1 cellular context compared by ENCODE assay signal in genomic region chr2:8574196-8575010, GRCh38.
TF ChIP-seq lines count a peak whose summit lies in the region.

No MANE protein-coding gene starts in this region.

TF ChIP-seq in HepG2, 621 proteins besides CTCF, POLR2A, EP300 and RAD21 (continued from another document and continues in another):
- TF ChIP-seq SP140L (CRISPR knock-in tag; IDR thresholded peaks at IDR 0.05; ENCODE audit: borderline replicate concordance), result peak; percentile 90; the same call in 1 of the 2 replicates
- TF ChIP-seq ZNF274 (CRISPR knock-in tag; IDR thresholded peaks at IDR 0.05), result peak; percentile 83
- peak; percentile 51; the same call in 1 of the 2 replicates for TF ChIP-seq ZNF761 (CRISPR knock-in tag; conservative IDR thresholded peaks at IDR 0.05)
- peak; percentile 48; the same call in 1 of the 2 replicates for TF ChIP-seq ZNF160 (CRISPR knock-in tag; IDR thresholded peaks at IDR 0.05)
- TF ChIP-seq PLRG1 (conservative IDR thresholded peaks at IDR 0.05), result no peak
- peak; percentile 78 for TF ChIP-seq MED8 (CRISPR knock-in tag; IDR thresholded peaks at IDR 0.05; ENCODE audit: insufficient replicate concordance)
- no peak for TF ChIP-seq ZNF879 (CRISPR knock-in tag; IDR thresholded peaks at IDR 0.05)
- TF ChIP-seq TP53 (CRISPR knock-in tag; conservative IDR thresholded peaks at IDR 0.05), result 0 out of 2 replicates have a peak, but pooled peaks have one; percentile 18
- TF ChIP-seq SIN3A (IDR thresholded peaks at IDR 0.05; ENCODE audit: borderline replicate concordance, low read depth, low read length), result peak; percentile 77; the same call in 1 of the 2 replicates
- no peak for TF ChIP-seq ZNF841 (CRISPR knock-in tag; IDR thresholded peaks at IDR 0.05; ENCODE audit: borderline replicate concordance)
- peak; percentile 54; the same call in 1 of the 2 replicates for TF ChIP-seq MAF1 (CRISPR knock-in tag; IDR thresholded peaks at IDR 0.05; ENCODE audit: borderline replicate concordance)
- TF ChIP-seq ZNF777 (CRISPR knock-in tag; IDR thresholded peaks at IDR 0.05), result no peak
- no peak for TF ChIP-seq PCBP2 (optimal IDR thresholded peaks at IDR 0.05; ENCODE audit: low read depth, low read length, poor library complexity, severe bottlenecking)
- no peak for TF ChIP-seq ZNF570 (CRISPR knock-in tag; IDR thresholded peaks at IDR 0.05; ENCODE audit: borderline replicate concordance)
- no peak for TF ChIP-seq TCF12 (IDR thresholded peaks at IDR 0.05)
- TF ChIP-seq TCF12 (CRISPR knock-in tag; IDR thresholded peaks at IDR 0.05), result peak; percentile 95
- 0 out of 2 replicates have a peak, but pooled peaks have one; percentile 27 for TF ChIP-seq FLYWCH1 (CRISPR knock-in tag; IDR thresholded peaks at IDR 0.05)
- 0 out of 2 replicates have a peak, but pooled peaks have one; percentile 3 for TF ChIP-seq KDM1A (CRISPR knock-in tag; IDR thresholded peaks at IDR 0.05)
- TF ChIP-seq ZBTB26 (CRISPR knock-in tag; IDR thresholded peaks at IDR 0.05; ENCODE audit: borderline replicate concordance), result peak; percentile 64; the same call in 1 of the 2 replicates
- TF ChIP-seq MAX (IDR thresholded peaks at IDR 0.05), result peak; percentile 42
- peak; percentile 51 for TF ChIP-seq HBP1 (CRISPR knock-in tag; IDR thresholded peaks at IDR 0.05; ENCODE audit: low read depth)
- no peak for TF ChIP-seq TSC22D2 (CRISPR knock-in tag; IDR thresholded peaks at IDR 0.05; ENCODE audit: borderline replicate concordance)
- TF ChIP-seq HOXA3 (CRISPR knock-in tag; IDR thresholded peaks at IDR 0.05), result peak; percentile 70; the same call in 1 of the 2 replicates
- no peak for TF ChIP-seq ZFP90 (CRISPR knock-in tag; IDR thresholded peaks at IDR 0.05; ENCODE audit: borderline replicate concordance)
- TF ChIP-seq TEAD2 (CRISPR knock-in tag; IDR thresholded peaks at IDR 0.05), result no peak
- peak; percentile 79; the same call in 1 of the 2 replicates for TF ChIP-seq PRDM10 (CRISPR knock-in tag; IDR thresholded peaks at IDR 0.05; ENCODE audit: low read depth)
- TF ChIP-seq TBX3 (IDR thresholded peaks at IDR 0.05; ENCODE audit: borderline replicate concordance), result peak; percentile 58; the same call in 1 of the 2 replicates
- 0 out of 2 replicates have a peak, but pooled peaks have one; percentile 24 for TF ChIP-seq TERF1 (CRISPR knock-in tag; IDR thresholded peaks at IDR 0.05)
- 0 out of 2 replicates have a peak, but pooled peaks have one; percentile 12 for TF ChIP-seq ZNF720 (CRISPR knock-in tag; IDR thresholded peaks at IDR 0.05)
- TF ChIP-seq ZEB1 (IDR thresholded peaks at IDR 0.05; ENCODE audit: insufficient replicate concordance, low read depth), result peak; percentile 87
- TF ChIP-seq E2F5 (CRISPR knock-in tag; conservative IDR thresholded peaks at IDR 0.05), result no peak
- TF ChIP-seq ZMYM2 (CRISPR knock-in tag; IDR thresholded peaks at IDR 0.05), result peak; percentile 83
- TF ChIP-seq ATF7-NPFF (CRISPR knock-in tag; IDR thresholded peaks at IDR 0.05; ENCODE audit: low read depth), result peak; percentile 17; the same call in 1 of the 2 replicates
- TF ChIP-seq HNRNPLL (IDR thresholded peaks at IDR 0.05; ENCODE audit: low read depth, low read length, poor library complexity, severe bottlenecking), result peak; percentile 67
- TF ChIP-seq KMT2A (CRISPR knock-in tag; IDR thresholded peaks at IDR 0.05), result peak; percentile 16
- peak; percentile 99 for TF ChIP-seq MTA1 (CRISPR knock-in tag; IDR thresholded peaks at IDR 0.05; ENCODE audit: borderline replicate concordance)
- no peak; the same call in 1 of the 2 replicates for TF ChIP-seq ARID2 (CRISPR knock-in tag; IDR thresholded peaks at IDR 0.05; ENCODE audit: borderline replicate concordance)
- TF ChIP-seq SMAD1 (CRISPR knock-in tag; IDR thresholded peaks at IDR 0.05; ENCODE audit: borderline replicate concordance, low read depth), result no peak
- peak; percentile 58; the same call in 1 of the 2 replicates for TF ChIP-seq KLF6 (CRISPR knock-in tag; IDR thresholded peaks at IDR 0.05)
- TF ChIP-seq RORA (CRISPR knock-in tag; IDR thresholded peaks at IDR 0.05), result peak; percentile 92; the same call in 1 of the 2 replicates
- TF ChIP-seq MTA3 (CRISPR knock-in tag; IDR thresholded peaks at IDR 0.05), result no peak
- TF ChIP-seq MATR3 (CRISPR knock-in tag; IDR thresholded peaks at IDR 0.05), result no peak
- no peak for TF ChIP-seq ZNF496 (CRISPR knock-in tag; IDR thresholded peaks at IDR 0.05; ENCODE audit: insufficient replicate concordance)
- TF ChIP-seq NCOA5 (CRISPR knock-in tag; IDR thresholded peaks at IDR 0.05), result no peak
- peak; percentile 82; the same call in 1 of the 2 replicates for TF ChIP-seq ZNF816 (CRISPR knock-in tag; IDR thresholded peaks at IDR 0.05; ENCODE audit: borderline replicate concordance)
- peak; percentile 69; the same call in 1 of the 2 replicates for TF ChIP-seq MIER3 (CRISPR knock-in tag; IDR thresholded peaks at IDR 0.05; ENCODE audit: borderline replicate concordance)
- TF ChIP-seq JUN (CRISPR knock-in tag; IDR thresholded peaks at IDR 0.05), result peak; percentile 90
- TF ChIP-seq SNAPC5 (CRISPR knock-in tag; IDR thresholded peaks at IDR 0.05; ENCODE audit: borderline replicate concordance), result no peak; the same call in 1 of the 2 replicates
- peak; percentile 97 for TF ChIP-seq PAXIP1 (CRISPR knock-in tag; conservative IDR thresholded peaks at IDR 0.05)
- peak; percentile 91 for TF ChIP-seq ZNF691 (CRISPR knock-in tag; IDR thresholded peaks at IDR 0.05; ENCODE audit: borderline replicate concordance, low read depth)
- peak; percentile 54; the same call in 1 of the 2 replicates for TF ChIP-seq SRY (CRISPR knock-in tag; IDR thresholded peaks at IDR 0.05)
- TF ChIP-seq BRCA1 (CRISPR knock-in tag; IDR thresholded peaks at IDR 0.05), result no peak
- peak; percentile 97 for TF ChIP-seq ZNF280D (CRISPR knock-in tag; IDR thresholded peaks at IDR 0.05)
